30 cellular contexts compared by ENCODE assay signal in the genomic region with DNA sequence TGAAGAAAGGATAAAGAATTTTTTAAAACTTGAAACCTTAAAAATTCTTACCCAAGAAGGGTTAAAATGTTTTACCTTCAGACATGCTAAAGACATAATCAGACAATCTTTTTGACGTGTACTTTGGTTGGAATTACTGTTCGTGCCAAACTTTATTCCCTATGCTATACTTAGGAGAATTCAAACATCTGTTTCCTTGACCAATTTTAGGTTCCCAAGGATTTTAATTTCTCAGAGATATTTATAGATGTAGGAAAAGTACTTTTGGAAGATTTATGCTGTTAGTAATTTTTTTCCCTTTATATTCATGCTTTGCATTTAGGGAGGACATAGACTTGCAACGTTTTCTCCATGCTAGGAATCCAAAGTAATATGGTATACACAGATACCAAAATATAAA.
"Had no signal": no experiment of that assay in that cellular context is flagged by ENCODE, and none has a peak within 500 bp of the region (broad histone marks: within the 10 kb centered on the region; RNA-seq: fewer than 3 reads in every experiment).

No MANE protein-coding gene starts in this region.

- H3K27ac ChIP-seq: adrenal gland, body of pancreas, colonic mucosa, foreskin keratinocyte, gastrocnemius medialis, WERI-Rb-1 had no signal

- H3K4me1 ChIP-seq: colonic mucosa, foreskin keratinocyte, gastrocnemius medialis had no signal

- H3K4me3 ChIP-seq: adrenal gland, body of pancreas, colonic mucosa, gastrocnemius medialis had no signal

- H3K9me3 ChIP-seq: adrenal gland, body of pancreas, colonic mucosa, gastrocnemius medialis had no signal

- ATAC-seq: activated CD4-positive, CD25-positive, alpha-beta regulatory T cell treated with anti-CD3 and anti-CD28 coated beads, Interleukin-2, amount 50 U/mL, for 24 hours; activated CD8-positive, alpha-beta memory T cell treated with anti-CD3 and anti-CD28 coated beads, Interleukin-2, amount 10 ng/mL, durations not matched to agents 7 days and 5 days; activated CD8-positive, alpha-beta T cell treated with anti-CD3 and anti-CD28 coated beads for 36 hours; activated naive CD8-positive, alpha-beta T cell treated with anti-CD3 and anti-CD28 coated beads, Interleukin-2, amount 50 U/mL, for 24 hours; body of pancreas; esophagus mucosa; foreskin keratinocyte; gastrocnemius medialis; T-helper 17 cell had no signal

- FAIRE-seq: endothelial cell of umbilical vein had no signal

- H3K27me3 ChIP-seq: adrenal gland, body of pancreas, colonic mucosa, foreskin keratinocyte, gastrocnemius medialis had no signal

- DNase-seq: activated B cell treated with CpG ODN at 0.5 μM for 24 hours; activated CD4-positive, alpha-beta T cell treated with anti-CD3 and anti-CD28 coated beads for 48 hours; activated CD4-positive, alpha-beta T cell treated with anti-CD3 and anti-CD28 coated beads, Interleukin-2, amount 50 U/mL, for 1 hour; activated CD4-positive, alpha-beta T cell treated with anti-CD3 and anti-CD28 coated beads, Interleukin-2, amount 50 U/mL, for 48 hours; activated CD8-positive, alpha-beta memory T cell treated with anti-CD3 and anti-CD28 coated beads, Interleukin-2, amount 10 ng/mL, durations not matched to agents 7 days and 5 days; activated CD8-positive, alpha-beta memory T cell treated with anti-CD3 and anti-CD28 coated beads, Interleukin-2, amount 50 U/mL, for 4 hours; activated CD8-positive, alpha-beta T cell treated with anti-CD3 and anti-CD28 coated beads for 36 hours; activated effector memory CD4-positive, alpha-beta T cell treated with anti-CD3 and anti-CD28 coated beads, Interleukin-2, amount 50 U/mL, for 16 hours; activated naive CD4-positive, alpha-beta T cell treated with anti-CD3 and anti-CD28 coated beads for 36 hours; activated naive CD8-positive, alpha-beta T cell treated with anti-CD3 and anti-CD28 coated beads for 36 hours; activated naive CD8-positive, alpha-beta T cell treated with anti-CD3 and anti-CD28 coated beads, Interleukin-2, amount 50 U/mL, for 24 hours; activated T-cell treated with anti-CD3 and anti-CD28 coated beads, Interleukin-2, amount 50 U/mL, for 1 hour; activated T-cell treated with anti-CD3 and anti-CD28 coated beads, Interleukin-2, amount 50 U/mL, for 48 hours; adrenal gland; amygdala; aorta; body of pancreas; caudate nucleus; colonic mucosa; effector CD8-positive, alpha-beta T cell; foreskin keratinocyte; gastrocnemius medialis; glutamatergic neuron; T-helper 1 cell; T-helper 17 cell; T1000; WERI-Rb-1 had no signal

- H3K36me3 ChIP-seq: adrenal gland, colonic mucosa, gastrocnemius medialis, WERI-Rb-1 had no signal
